ENCODE assay signal across 12 cellular contexts in genomic region chr1:26539722-26540121, GRCh38. TPM values are rescaled to one million over a fixed set of nuclear protein-coding genes. Genes with fewer than 3 reads are reported as not detected.
DNase-seq lines count a peak whose midpoint lies in the region; ATAC-seq and TF ChIP-seq lines count a peak whose summit lies in the region.
"Had no signal": no experiment of that assay in that cellular context is flagged by ENCODE, and none has a peak within 500 bp of the region (broad histone marks: within the 10 kb centered on the region; RNA-seq: fewer than 3 reads in every experiment).

No MANE protein-coding gene starts in this region.

- H3K9ac ChIP-seq in mammary epithelial cell (ENCODE audit: insufficient read depth, low read length) = no peak overlapping the region

- in situ Hi-C loops in mammary epithelial cell (cut with MboI; ENCODE audit: low sequenced_read_pairs in 2 of 2) = no loop called here

- H3K27me3 ChIP-seq in esophagus squamous epithelium = no peaks in the 10 kb centered on the region
- no peaks in the 10 kb centered on the region for H3K27me3 ChIP-seq in mammary epithelial cell (ENCODE audit: insufficient read depth, low read length)

- no peaks in the 10 kb centered on the region for H3K9me3 Mint-ChIP-seq in activated CD4-positive, alpha-beta T cell treated with anti-CD3 and anti-CD28 coated beads, Interleukin-2, amount 10 ng/mL, durations not matched to agents 7 days and 5 days
- H3K9me3 Mint-ChIP-seq in T-cell = no peaks in the 10 kb centered on the region
- no peaks in the 10 kb centered on the region for H3K9me3 Mint-ChIP-seq in stimulated activated naive CD8-positive, alpha-beta T cell treated with anti-CD3 and anti-CD28 coated beads, Interleukin-15, amount 100 ng/mL, for 72 hours

- TF ChIP-seq POLR2A in esophagus squamous epithelium (IDR thresholded peaks at IDR 0.05) (no peak), erythroblast (IDR thresholded peaks at IDR 0.05; ENCODE audit: low read length) (no peak)

- H3K27ac Mint-ChIP-seq in activated CD4-positive, alpha-beta T cell treated with anti-CD3 and anti-CD28 coated beads, Interleukin-2, amount 10 ng/mL, durations not matched to agents 7 days and 5 days = peak overlapping the region; percentile 95
- peak overlapping the region; percentile 97 to 98 for H3K27ac Mint-ChIP-seq in T-cell
- peak overlapping the region; percentile 52 to 90 for H3K27ac Mint-ChIP-seq in stimulated activated naive CD8-positive, alpha-beta T cell treated with anti-CD3 and anti-CD28 coated beads, Interleukin-15, amount 100 ng/mL, for 72 hours

- dilution Hi-C loops in mammary epithelial cell (cut with HindIII; ENCODE audit: low sequenced_read_pairs) = loop anchor here (5.0 kb wide), 4 partner anchors 42 to 103 kb away; no protein-coding TSS in a partner anchor

- H3K4me3 Mint-ChIP-seq in activated CD4-positive, alpha-beta T cell treated with anti-CD3 and anti-CD28 coated beads, Interleukin-2, amount 10 ng/mL, durations not matched to agents 7 days and 5 days = peak overlapping the region; percentile 21
- H3K4me3 Mint-ChIP-seq in T-cell = peak overlapping the region; percentile 13 to 79 (median 31)
- H3K4me3 Mint-ChIP-seq in stimulated activated naive CD8-positive, alpha-beta T cell treated with anti-CD3 and anti-CD28 coated beads, Interleukin-15, amount 100 ng/mL, for 72 hours = peak overlapping the region; percentile 40 to 60

- no peak overlapping the region for H2AFZ ChIP-seq in mammary epithelial cell (ENCODE audit: low read depth, low read length)

- BruUV-seq in mammary epithelial cell (replicated peaks; lab: Mats Ljungman, UMichigan) = no TSS peak

- ATAC-seq in T-cell (replicated peaks in 1 of 4) = no peak
- no peak for ATAC-seq in stimulated activated naive CD8-positive, alpha-beta T cell treated with anti-CD3 and anti-CD28 coated beads, Interleukin-15, amount 100 ng/mL, for 72 hours

- POLR2A ChIA-PET in activated CD4-positive, alpha-beta T cell treated with anti-CD3 and anti-CD28 coated beads, Interleukin-2, amount 10 ng/mL, durations not matched to agents 7 days and 5 days (lab: Charles Lee) = no interaction called here
- POLR2A ChIA-PET in T-cell (lab: Charles Lee) = no interaction called here

- H4K20me1 ChIP-seq in mammary epithelial cell (ENCODE audit: insufficient read depth, low read length) = no peaks in the 10 kb centered on the region

- peak overlapping the region in 3 of 4 donors; percentile 7 to 49 (median 19) for H3K27ac ChIP-seq in esophagus squamous epithelium
- H3K27ac ChIP-seq in mammary epithelial cell (ENCODE audit: insufficient read depth, low read depth, low read length) = no peak overlapping the region

- peaks cover 0 to 14% (median 0%) of the 10 kb centered on the region in 3 donors for H3K36me3 ChIP-seq in esophagus squamous epithelium
- H3K36me3 ChIP-seq in mammary epithelial cell (ENCODE audit: insufficient read depth, low read length) = peaks cover 22% of the 10 kb centered on the region

- H3K9me3 ChIP-seq in esophagus squamous epithelium = no peaks in the 10 kb centered on the region
- no peaks in the 10 kb centered on the region for H3K9me3 ChIP-seq in mammary epithelial cell (replicated peaks; ENCODE audit: insufficient read depth, low read length)

- no peaks in the 10 kb centered on the region for H3K27me3 Mint-ChIP-seq in activated CD4-positive, alpha-beta T cell treated with anti-CD3 and anti-CD28 coated beads, Interleukin-2, amount 10 ng/mL, durations not matched to agents 7 days and 5 days
- H3K27me3 Mint-ChIP-seq in T-cell = no peaks in the 10 kb centered on the region
- no peaks in the 10 kb centered on the region for H3K27me3 Mint-ChIP-seq in stimulated activated naive CD8-positive, alpha-beta T cell treated with anti-CD3 and anti-CD28 coated beads, Interleukin-15, amount 100 ng/mL, for 72 hours

- CTCF ChIA-PET in activated CD4-positive, alpha-beta T cell treated with anti-CD3 and anti-CD28 coated beads, Interleukin-2, amount 10 ng/mL, durations not matched to agents 7 days and 5 days (lab: Charles Lee) = interaction anchor here (0.5 to 5.7 kb wide), 7 partner anchors 8 to 491 kb away, joined by 3 to 121 read pairs (median 3); partner anchors contain the start of gene RPS6KA1
- CTCF ChIA-PET in T-cell (lab: Charles Lee) = interaction anchor here in 1 of 2 donors (1.0 to 1.7 kb wide), 2 partner anchors 38 to 39 kb away, joined by 3 to 4 read pairs; no protein-coding TSS in a partner anchor
- CTCF ChIA-PET in mammary epithelial cell (lab: Charles Lee; ENCODE audit: low non-redundant PET) = no interaction called here

- peaks cover 92% of the 10 kb centered on the region for H3K79me2 ChIP-seq in mammary epithelial cell (ENCODE audit: insufficient read depth, low read length)

- no peak overlapping the region for H3K4me3 ChIP-seq in esophagus squamous epithelium
- no peak overlapping the region for H3K4me3 ChIP-seq in mammary epithelial cell (replicated peaks in 1 of 3; ENCODE audit: insufficient read depth in 1 of 3, low read depth in 2 of 3, low read length in 3 of 3)

- 51 to 55% methylated on average over 4 to 6 of the region's 6 CpGs for WGBS in esophagus squamous epithelium, 2 donors
- 86% methylated on average over 5 of the region's 6 CpGs for WGBS in mammary epithelial cell (ENCODE audit: low coverage, missing lambda C conversion rate)

- no peak for TF ChIP-seq CTCF in esophagus squamous epithelium (IDR thresholded peaks at IDR 0.05)
- no peak for TF ChIP-seq CTCF in mammary epithelial cell (conservative IDR thresholded peaks at IDR 0.05 in 1 of 2, IDR thresholded peaks at IDR 0.05 in 1 of 2; ENCODE audit: extremely low read depth in 1 of 2, insufficient read depth in 1 of 2, low read depth in 1 of 2, low read length in 2 of 2)

- H3K4me1 ChIP-seq in esophagus squamous epithelium (peaks cover 8 to 68% (median 26%) of the 10 kb centered on the region in 3 donors), mammary epithelial cell (ENCODE audit: insufficient read depth, low read length) (peaks cover 38% of the 10 kb centered on the region)

- DNase-seq in activated CD4-positive, alpha-beta T cell treated with anti-CD3 and anti-CD28 coated beads, Interleukin-2, amount 10 ng/mL, durations not matched to agents 7 days and 5 days = no peak
- no peak for DNase-seq in activated CD4-positive, alpha-beta T cell treated with anti-CD3 and anti-CD28 coated beads, Interleukin-2, amount 50 U/mL, for 1 hour
- no peak for DNase-seq in T-cell
- no peak for DNase-seq in esophagus squamous epithelium (lab: John Stamatoyannopoulos, UW)
- DNase-seq in stimulated activated naive CD8-positive, alpha-beta T cell treated with anti-CD3 and anti-CD28 coated beads, Interleukin-15, amount 100 ng/mL, for 72 hours = no peak
- no peak for DNase-seq in retina
- no peak for DNase-seq in erythroblast (lab: John Stamatoyannopoulos, UW)
- no peak for DNase-seq in mammary epithelial cell
- DNase-seq: dermis blood vessel endothelial cell; GDM1; NCI-H526; stimulated activated CD4-positive, alpha-beta T cell treated with anti-CD3 and anti-CD28 coated beads, Interleukin-15, amount 100 ng/mL, for 24 hours had no signal

- H3K36me3 Mint-ChIP-seq in activated CD4-positive, alpha-beta T cell treated with anti-CD3 and anti-CD28 coated beads, Interleukin-2, amount 10 ng/mL, durations not matched to agents 7 days and 5 days (ENCODE audit: low read depth) = peaks cover 20% of the 10 kb centered on the region
- H3K36me3 Mint-ChIP-seq in T-cell = no peaks in the 10 kb centered on the region

- intact Hi-C loops in esophagus squamous epithelium (cut with DNase I) = no loop called here
- intact Hi-C loops in mammary epithelial cell (cut with micrococcal nuclease) = no loop called here

- peaks cover 95% of the 10 kb centered on the region for H3K4me1 Mint-ChIP-seq in activated CD4-positive, alpha-beta T cell treated with anti-CD3 and anti-CD28 coated beads, Interleukin-2, amount 10 ng/mL, durations not matched to agents 7 days and 5 days
- H3K4me1 Mint-ChIP-seq in T-cell = peaks cover 72 to 86% (median 81%) of the 10 kb centered on the region in 3 donors
- H3K4me1 Mint-ChIP-seq in stimulated activated naive CD8-positive, alpha-beta T cell treated with anti-CD3 and anti-CD28 coated beads, Interleukin-15, amount 100 ng/mL, for 72 hours = peaks cover 82% of the 10 kb centered on the region

- H3K4me2 ChIP-seq in mammary epithelial cell (ENCODE audit: insufficient read depth, low read depth, low read length) = no peak overlapping the region

RNA-seq across cellular contexts. Expression of gene RPS6KA1, which starts 10.2 kb away (rescaled TPM):
- total RNA-seq in activated CD4-positive, alpha-beta T cell treated with anti-CD3 and anti-CD28 coated beads, Interleukin-2, amount 10 ng/mL, durations not matched to agents 7 days and 5 days = 100 to 1,000 TPM; 192 to 199 TPM
- total RNA-seq in T-cell (100 to 1,000 TPM in 3 of 5 donors, 10 to 100 TPM in 2; 85.8 to 123 (median 101) TPM), esophagus squamous epithelium (10 to 100 TPM; 24.0 to 49.7 (median 37.7) TPM), mammary epithelial cell (100 to 1,000 TPM; 107 to 142 TPM)
- polyA plus RNA-seq in mammary epithelial cell = 103 TPM
- polyA minus RNA-seq in mammary epithelial cell = 229 TPM
